10 cellular contexts compared by ENCODE assay signal in genomic region chr19:1274081-1274851, GRCh38. TPM values are rescaled to one million over a fixed set of nuclear protein-coding genes. Genes with fewer than 3 reads are reported as not detected.
A peak's percentile ranks its signal among the peaks of the same experiment; 100 is the strongest.
DNase-seq lines count a peak whose midpoint lies in the region; FAIRE-seq and TF ChIP-seq lines count a peak whose summit lies in the region.
"Had no signal": no experiment of that assay in that cellular context is flagged by ENCODE, and none has a peak within 500 bp of the region (broad histone marks: within the 10 kb centered on the region; RNA-seq: fewer than 3 reads in every experiment).

No MANE protein-coding gene starts in this region.

- H3K9me3 Mint-ChIP-seq in T-helper 2 cell treated with Interferon-gamma antibody and Interleukin-4, amounts not matched to agents 5 μg/mL and 100 μg/mL, for 36 hours = no peaks in the 10 kb centered on the region
- H3K9me3 Mint-ChIP-seq in activated naive CD8-positive, alpha-beta T cell (ENCODE audit: low read depth) = no peaks in the 10 kb centered on the region

- TF ChIP-seq POLR2A in erythroblast (IDR thresholded peaks at IDR 0.05; ENCODE audit: low read length) = no peak

- peaks cover 55% of the 10 kb centered on the region for H3K79me2 ChIP-seq in keratinocyte (ENCODE audit: control insufficient read depth, insufficient read depth, low read length)

- FAIRE-seq in keratinocyte (lab: Jason Lieb, UNC) = no peak
- FAIRE-seq: islet of Langerhans had no signal

- H3K27ac ChIP-seq in keratinocyte (ENCODE audit: control insufficient read depth, insufficient read depth, low read length) (peak overlapping the region; percentile 90), temporal lobe (ENCODE audit: low read depth, low read length) (peak overlapping the region; percentile 98)

- peak overlapping the region; percentile 87 for H3K4me2 ChIP-seq in keratinocyte (ENCODE audit: control insufficient read depth, extremely low read depth, insufficient read depth, low read depth, low read length)

- H3K4me1 Mint-ChIP-seq in T-helper 2 cell treated with Interferon-gamma antibody and Interleukin-4, amounts not matched to agents 5 μg/mL and 100 μg/mL, for 36 hours (ENCODE audit: low read depth) = peaks cover 26% of the 10 kb centered on the region
- H3K4me1 Mint-ChIP-seq in activated naive CD8-positive, alpha-beta T cell (ENCODE audit: low read depth) = peaks cover 48% of the 10 kb centered on the region

- peaks cover 48% of the 10 kb centered on the region for H3K4me1 ChIP-seq in keratinocyte (ENCODE audit: control insufficient read depth, extremely low read depth, insufficient read depth, low read length)

- H2AFZ ChIP-seq in keratinocyte (ENCODE audit: control insufficient read depth, low read length) = no peak overlapping the region

- H3K27me3 Mint-ChIP-seq in T-helper 2 cell treated with Interferon-gamma antibody and Interleukin-4, amounts not matched to agents 5 μg/mL and 100 μg/mL, for 36 hours (ENCODE audit: low read depth) = no peaks in the 10 kb centered on the region
- no peaks in the 10 kb centered on the region for H3K27me3 Mint-ChIP-seq in activated naive CD8-positive, alpha-beta T cell

- no peak for DNase-seq in T-helper 2 cell treated with Interferon-gamma antibody and Interleukin-4, amounts not matched to agents 5 μg/mL and 100 μg/mL, for 36 hours (ENCODE audit: low spot score)
- DNase-seq in T-helper 2 cell (no peak), keratinocyte (ENCODE audit: low read depth, low spot score) (no peak), mucosa of gallbladder (ENCODE audit: low spot score) (no peak), erythroblast (lab: John Stamatoyannopoulos, UW) (no peak)
- DNase-seq in activated CD4-positive, alpha-beta T cell treated with anti-CD3 and anti-CD28 coated beads, Interleukin-2, amount 50 U/mL, for 4 hours = no peak
- DNase-seq: DMS 273 treated with DMSO at 0.1 percent for 48 hours had no signal

- peaks cover 31 to 46% of the 10 kb centered on the region in 2 experiments for H3K36me3 ChIP-seq in keratinocyte (ENCODE audit: control insufficient read depth in 2 of 2, extremely low read depth in 1 of 2, insufficient read depth in 2 of 2, low read length in 2 of 2)

- peak overlapping the region; percentile 65 to 69 (median 67) for H3K4me3 ChIP-seq in keratinocyte (ENCODE audit: control insufficient read depth in 2 of 3, extremely low read depth in 1 of 3, insufficient read depth in 2 of 3, low read depth in 1 of 3, low read length in 3 of 3)

- dilution Hi-C loops in keratinocyte (cut with MboI; ENCODE audit: extremely low pct_ligation_motif_present, low sequenced_read_pairs) = no loop called here

- H3K27ac Mint-ChIP-seq in T-helper 2 cell treated with Interferon-gamma antibody and Interleukin-4, amounts not matched to agents 5 μg/mL and 100 μg/mL, for 36 hours = peak overlapping the region; percentile 74
- peak overlapping the region; percentile 84 for H3K27ac Mint-ChIP-seq in activated naive CD8-positive, alpha-beta T cell

- no peaks in the 10 kb centered on the region for H4K20me1 ChIP-seq in keratinocyte (ENCODE audit: control insufficient read depth, extremely low read depth, insufficient read depth, low read length)

- no peaks in the 10 kb centered on the region for H3K9me1 ChIP-seq in keratinocyte (ENCODE audit: control insufficient read depth, extremely low read depth, insufficient read depth, low read length)

- H3K36me3 Mint-ChIP-seq in T-helper 2 cell treated with Interferon-gamma antibody and Interleukin-4, amounts not matched to agents 5 μg/mL and 100 μg/mL, for 36 hours (ENCODE audit: low read depth) = peaks cover 56% of the 10 kb centered on the region
- peaks cover 9% of the 10 kb centered on the region for H3K36me3 Mint-ChIP-seq in activated naive CD8-positive, alpha-beta T cell

- H3K4me3 Mint-ChIP-seq in T-helper 2 cell treated with Interferon-gamma antibody and Interleukin-4, amounts not matched to agents 5 μg/mL and 100 μg/mL, for 36 hours = peak overlapping the region; percentile 72
- H3K4me3 Mint-ChIP-seq in activated naive CD8-positive, alpha-beta T cell = peak overlapping the region; percentile 79

- H3K9me3 ChIP-seq in keratinocyte (ENCODE audit: control insufficient read depth, low read depth, low read length) = no peaks in the 10 kb centered on the region

- no peaks in the 10 kb centered on the region for H3K27me3 ChIP-seq in keratinocyte (ENCODE audit: control insufficient read depth, extremely low read depth, insufficient read depth, low read length)

- H3K9ac ChIP-seq in keratinocyte (ENCODE audit: control insufficient read depth, extremely low read depth, insufficient read depth, low read length) = peak overlapping the region; percentile 90

- TF ChIP-seq CTCF in keratinocyte (optimal IDR thresholded peaks at IDR 0.05 in 1 of 3, IDR thresholded peaks at IDR 0.05 in 1 of 3, conservative IDR thresholded peaks at IDR 0.05 in 1 of 3; ENCODE audit: extremely low read depth in 1 of 3, insufficient read depth in 2 of 3, low read length in 3 of 3) = no peak

RNA-seq across cellular contexts. Expression of gene FAM174C, which starts 1.1 kb away (rescaled TPM):
- 18.5 to 30.1 TPM (median 27.6 TPM) in 3 replicates for polyA plus RNA-seq in keratinocyte
- 16.5 TPM for polyA plus RNA-seq in keratinocyte (2011; ENCODE audit: low read depth)
- polyA plus RNA-seq in keratinocyte (2011; cell fraction: cytosol; rRNA removed) = 23.5 and 65.8 TPM in 2 replicates
- 16.3 and 21.3 TPM in 2 replicates for polyA plus RNA-seq in keratinocyte (2011; cell fraction: nucleus; rRNA removed)
- polyA plus RNA-seq in keratinocyte (2012; ENCODE audit: low replicate concordance) = 45.3 and 60.9 TPM in 2 replicates
- polyA minus RNA-seq in keratinocyte = 7.1 to 15.1 TPM (median 8.0 TPM) in 3 replicates
- polyA minus RNA-seq in keratinocyte (2011; cell fraction: cytosol; rRNA and poly(A)+ RNA removed) = 49.3 TPM
- polyA minus RNA-seq in keratinocyte (2011; cell fraction: nucleus; rRNA and poly(A)+ RNA removed) = 3.1 and 5.0 TPM in 2 replicates
- total RNA-seq in temporal lobe (8.9 TPM), mucosa of gallbladder (57.6 TPM)

RNA-seq across cellular contexts. Expression of gene CIRBP, which starts 5.1 kb away (rescaled TPM):
- polyA plus RNA-seq in keratinocyte = 97.5 to 164 TPM (median 113 TPM) in 3 replicates
- polyA plus RNA-seq in keratinocyte (2011; ENCODE audit: low read depth) = 140 TPM
- polyA plus RNA-seq in keratinocyte (2011; cell fraction: cytosol; rRNA removed) = 57.4 and 107 TPM in 2 replicates
- 226 and 247 TPM in 2 replicates for polyA plus RNA-seq in keratinocyte (2011; cell fraction: nucleus; rRNA removed)
- 130 and 149 TPM in 2 replicates for polyA plus RNA-seq in keratinocyte (2012; ENCODE audit: low replicate concordance)
- 15.5 to 48.4 TPM (median 20.1 TPM) in 3 replicates for polyA minus RNA-seq in keratinocyte
- polyA minus RNA-seq in keratinocyte (2011; cell fraction: cytosol; rRNA and poly(A)+ RNA removed) = 122 TPM
- 28.2 and 42.2 TPM in 2 replicates for polyA minus RNA-seq in keratinocyte (2011; cell fraction: nucleus; rRNA and poly(A)+ RNA removed)
- 289 TPM for total RNA-seq in temporal lobe
- 382 TPM for total RNA-seq in mucosa of gallbladder

RNA-seq across cellular contexts. Expression of gene EFNA2, which starts 11.4 kb away (rescaled TPM):
- not detected in 3 replicates for polyA plus RNA-seq in keratinocyte
- polyA plus RNA-seq in keratinocyte (2011; ENCODE audit: low read depth) = not detected
- polyA plus RNA-seq in keratinocyte (2011; cell fraction: cytosol; rRNA removed) = not detected in 2 replicates
- not detected in 2 replicates for polyA plus RNA-seq in keratinocyte (2011; cell fraction: nucleus; rRNA removed)
- not detected in 2 replicates for polyA plus RNA-seq in keratinocyte (2012; ENCODE audit: low replicate concordance)
- polyA minus RNA-seq in keratinocyte = not detected in 3 replicates
- polyA minus RNA-seq in keratinocyte (2011; cell fraction: cytosol; rRNA and poly(A)+ RNA removed) = not detected
- polyA minus RNA-seq in keratinocyte (2011; cell fraction: nucleus; rRNA and poly(A)+ RNA removed) = 0.53 TPM in 1 of 2 replicates, not detected in the other
- 4.9 TPM for total RNA-seq in temporal lobe
- 8.4 TPM for total RNA-seq in mucosa of gallbladder

RNA-seq across cellular contexts. Expression of gene MIDN, which starts 25.9 kb away (rescaled TPM):
- 4.7 to 14.1 TPM (median 6.8 TPM) in 3 replicates for polyA plus RNA-seq in keratinocyte
- 9.3 TPM for polyA plus RNA-seq in keratinocyte (2011; ENCODE audit: low read depth)
- 3.8 and 6.9 TPM in 2 replicates for polyA plus RNA-seq in keratinocyte (2011; cell fraction: cytosol; rRNA removed)
- polyA plus RNA-seq in keratinocyte (2011; cell fraction: nucleus; rRNA removed) = 23.5 and 31.4 TPM in 2 replicates
- 23.0 and 30.3 TPM in 2 replicates for polyA plus RNA-seq in keratinocyte (2012; ENCODE audit: low replicate concordance)
- polyA minus RNA-seq in keratinocyte = 5.9 to 26.1 TPM (median 6.6 TPM) in 3 replicates
- 44.9 TPM for polyA minus RNA-seq in keratinocyte (2011; cell fraction: cytosol; rRNA and poly(A)+ RNA removed)
- 31.4 and 35.8 TPM in 2 replicates for polyA minus RNA-seq in keratinocyte (2011; cell fraction: nucleus; rRNA and poly(A)+ RNA removed)
- total RNA-seq in temporal lobe (22.6 TPM), mucosa of gallbladder (127 TPM)

RNA-seq across cellular contexts. Expression of gene ATP5F1D, which starts 32.7 kb away (rescaled TPM):
- polyA plus RNA-seq in keratinocyte = 51.3 to 95.4 TPM (median 80.0 TPM) in 3 replicates
- polyA plus RNA-seq in keratinocyte (2011; ENCODE audit: low read depth) = 74.6 TPM
- polyA plus RNA-seq in keratinocyte (2011; cell fraction: cytosol; rRNA removed) = 33.2 and 137 TPM in 2 replicates
- polyA plus RNA-seq in keratinocyte (2011; cell fraction: nucleus; rRNA removed) = 27.1 and 36.2 TPM in 2 replicates
- polyA plus RNA-seq in keratinocyte (2012; ENCODE audit: low replicate concordance) = 91.2 and 205 TPM in 2 replicates
- 23.4 to 39.5 TPM (median 25.4 TPM) in 3 replicates for polyA minus RNA-seq in keratinocyte
- 297 TPM for polyA minus RNA-seq in keratinocyte (2011; cell fraction: cytosol; rRNA and poly(A)+ RNA removed)
- polyA minus RNA-seq in keratinocyte (2011; cell fraction: nucleus; rRNA and poly(A)+ RNA removed) = 29.9 and 36.3 TPM in 2 replicates
- total RNA-seq in temporal lobe (27.5 TPM), mucosa of gallbladder (213 TPM)
